Comparison of ENCODE assay signal across 1 cellular context in the genomic region with DNA sequence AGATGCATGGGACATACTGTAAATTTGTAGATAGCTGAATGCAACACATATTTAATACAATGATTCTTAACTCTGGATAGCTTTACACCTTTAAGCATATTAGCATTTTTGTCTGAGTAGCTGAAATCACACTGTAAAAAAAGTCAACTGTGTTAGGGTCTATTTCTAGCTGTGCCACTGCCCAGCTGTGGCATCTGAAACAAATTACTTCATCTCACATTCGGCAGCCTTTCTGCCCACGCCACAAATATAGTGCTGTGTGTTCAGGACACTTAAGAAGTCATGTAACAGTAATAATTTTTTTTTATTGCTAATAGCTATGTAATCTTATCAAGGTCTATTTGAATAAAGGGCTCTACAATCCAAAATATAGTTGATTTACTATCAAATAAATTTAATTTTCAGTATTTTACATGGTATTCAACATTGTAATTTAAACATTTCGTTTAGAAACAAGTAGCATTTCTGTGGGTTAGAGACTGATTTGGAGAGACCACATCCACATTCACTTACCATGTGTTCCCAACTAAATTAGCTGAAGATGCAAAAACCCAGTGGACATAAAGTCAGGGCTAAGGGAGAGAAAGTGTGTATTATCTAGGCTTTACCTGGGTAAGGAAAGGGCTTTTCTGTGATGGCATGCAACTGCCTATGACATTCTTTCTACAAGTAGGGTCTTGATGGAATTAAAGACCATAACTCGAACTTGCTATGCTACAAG.
TF ChIP-seq lines count a peak whose summit lies in the region.

No MANE protein-coding gene starts in this region.

TF ChIP-seq in HepG2, 621 proteins besides CTCF, POLR2A, EP300 and RAD21 (continued from another document):
- TF ChIP-seq MAFK (conservative IDR thresholded peaks at IDR 0.05 in 1 of 2, IDR thresholded peaks at IDR 0.05 in 1 of 2; ENCODE audit: low read length in 2 of 2): peak; percentile 52 to 70; a peak in 3 of 4 replicates
- TF ChIP-seq ZNF232 (CRISPR knock-in tag; IDR thresholded peaks at IDR 0.05; ENCODE audit: borderline replicate concordance): no peak
